In genomic region chr20:47744803-47745202, GRCh38 we compare ENCODE assay signal across 24 cellular contexts. TPM values are rescaled to one million over a fixed set of nuclear protein-coding genes. Genes with fewer than 3 reads are reported as not detected.
A peak's percentile ranks its signal among the peaks of the same experiment; 100 is the strongest.
DNase-seq lines count a peak whose midpoint lies in the region; ATAC-seq, FAIRE-seq and TF ChIP-seq lines count a peak whose summit lies in the region.
"Had no signal": no experiment of that assay in that cellular context is flagged by ENCODE, and none has a peak within 500 bp of the region (broad histone marks: within the 10 kb centered on the region; RNA-seq: fewer than 3 reads in every experiment).

No MANE protein-coding gene starts in this region.

- intact Hi-C loops in left colon (cut with DNase I, micrococcal nuclease), result no loop called here

- H3K27ac ChIP-seq in neutrophil, result peak overlapping the region; percentile 2
- H3K27ac ChIP-seq in foreskin keratinocyte, result no peak overlapping the region
- H3K27ac ChIP-seq: A549; BLaER1 treated with 17β-estradiol and CSF1 and Interleukin-3, amounts not matched to agents 10 nM and 100 nM had no signal

- H3K4me1 ChIP-seq in neutrophil (ENCODE audit: control insufficient read depth in 1 of 2, insufficient read depth in 1 of 2, low read depth in 1 of 2, low read length in 1 of 2) (peaks cover 60 to 66% of the 10 kb centered on the region in 2 experiments), foreskin keratinocyte (no peaks in the 10 kb centered on the region)

- DNase-seq in HTR-8/SVneo (ENCODE audit: insufficient read length, low spot score) (no peak), left colon (no peak), foreskin keratinocyte (no peak), SW 1271 (lab: John Stamatoyannopoulos, UW) (no peak)
- DNase-seq: 8988T; ACHN; AML-193; BE2C; CD4-positive, alpha-beta T cell; CD8-positive, alpha-beta memory T cell; DMS 273 treated with DMSO at 0.1 percent for 48 hours; DMS79; EL; GDM1; H9 had no signal

- H3K27me3 ChIP-seq in neutrophil (no peaks in the 10 kb centered on the region), foreskin keratinocyte (no peaks in the 10 kb centered on the region)
- H3K27me3 ChIP-seq: BE2C; BLaER1 treated with 17β-estradiol and CSF1 and Interleukin-3, amounts not matched to agents 10 nM and 100 nM had no signal

- FAIRE-seq in HTR-8/SVneo (lab: Jason Lieb, UNC), result peak; percentile 77
- FAIRE-seq: A549, D721Med, GM12878, GM19239 had no signal

- no peaks in the 10 kb centered on the region for H3K36me3 ChIP-seq in neutrophil

- ATAC-seq in left colon, result peak; percentile 53
- ATAC-seq in foreskin keratinocyte, result no peak
- ATAC-seq in GM19463 (IDR thresholded peaks at IDR 0.05; ENCODE audit: unreplicated experiment), result no peak
- ATAC-seq: A549, GM12878, GM23338, HCT116 had no signal

- no peaks in the 10 kb centered on the region for H3K9me3 ChIP-seq in neutrophil
- H3K9me3 ChIP-seq: A549; BE2C; BLaER1 treated with 17β-estradiol and CSF1 and Interleukin-3, amounts not matched to agents 10 nM and 100 nM had no signal

- no peak overlapping the region for H3K4me3 ChIP-seq in neutrophil (ENCODE audit: low read depth in 1 of 2, low read length in 1 of 2)
- H3K4me3 ChIP-seq: A549; BLaER1 treated with 17β-estradiol and CSF1 and Interleukin-3, amounts not matched to agents 10 nM and 100 nM; GM12878; GM23338 had no signal

- TF ChIP-seq CTCF in neutrophil (IDR thresholded peaks at IDR 0.05), result no peak
- no peak for TF ChIP-seq CTCF in foreskin keratinocyte (conservative IDR thresholded peaks at IDR 0.05)

RNA-seq across cellular contexts. Expression of gene SULF2, which starts 40.5 kb away (rescaled TPM):
- total RNA-seq in left colon (100 to 1,000 TPM; 124 to 177 TPM), foreskin keratinocyte (230 and 277 TPM in 2 replicates)
- polyA plus RNA-seq in foreskin keratinocyte, result 153 and 180 TPM in 2 replicates
